Comparison of ENCODE assay signal across 8 cellular contexts in genomic region chr12:57487055-57487596, GRCh38. TPM values are rescaled to one million over a fixed set of nuclear protein-coding genes. Genes with fewer than 3 reads are reported as not detected.
DNase-seq lines count a peak whose midpoint lies in the region; ATAC-seq and TF ChIP-seq lines count a peak whose summit lies in the region.

No MANE protein-coding gene starts in this region.

- peak overlapping the region; percentile 65 for H4K12ac ChIP-seq in trophoblast cell (ENCODE audit: low read depth, low read length)

- peaks cover 37% of the 10 kb centered on the region for H3K36me3 Mint-ChIP-seq in CD8-positive, alpha-beta T cell
- peaks cover 31% of the 10 kb centered on the region for H3K36me3 Mint-ChIP-seq in effector memory CD8-positive, alpha-beta T cell (ENCODE audit: insufficient read depth)

- POLR2A ChIA-PET in CD8-positive, alpha-beta T cell (lab: Charles Lee), result interaction anchor here (1.5 kb wide), 1 partner anchor 8 kb away, joined by 9 read pairs; the partner anchor contains the start of gene ARHGAP9

- H3K14ac ChIP-seq in trophoblast cell (ENCODE audit: low read length), result no peak overlapping the region

- H2AFZ ChIP-seq in trophoblast cell (ENCODE audit: insufficient read depth, low read length, poor library complexity), result peak overlapping the region; percentile 48

- H3K4ac ChIP-seq in trophoblast cell (ENCODE audit: low read depth, low read length), result no peak overlapping the region

- H3K27ac ChIP-seq in CD8-positive, alpha-beta T cell (ENCODE audit: low read depth, low read length), result no peak overlapping the region
- H3K27ac ChIP-seq in trophoblast cell (ENCODE audit: low read depth, low read length), result no peak overlapping the region

- no peak overlapping the region for H2BK12ac ChIP-seq in trophoblast cell (ENCODE audit: low read length)

- peak overlapping the region; percentile 85 for H4K8ac ChIP-seq in trophoblast cell (ENCODE audit: low read depth, low read length)

- H3K27me3 ChIP-seq in CD8-positive, alpha-beta T cell (ENCODE audit: insufficient read depth, low read length), result no peaks in the 10 kb centered on the region
- H3K27me3 ChIP-seq in trophoblast cell (ENCODE audit: insufficient read depth, low read length), result no peaks in the 10 kb centered on the region

- ATAC-seq in CD8-positive, alpha-beta T cell, result no peak
- ATAC-seq in effector memory CD8-positive, alpha-beta T cell (replicated peaks), result no peak
- ATAC-seq in HG02840 (IDR thresholded peaks at IDR 0.05; ENCODE audit: low FRiP score, unreplicated experiment) (no peak), HG02973 (IDR thresholded peaks at IDR 0.05; ENCODE audit: unreplicated experiment) (no peak)

- no peak overlapping the region for H2AK5ac ChIP-seq in trophoblast cell (ENCODE audit: low read length)

- no peaks in the 10 kb centered on the region for H3K9me3 ChIP-seq in CD8-positive, alpha-beta T cell (ENCODE audit: low read length)
- no peaks in the 10 kb centered on the region for H3K9me3 ChIP-seq in trophoblast cell (ENCODE audit: insufficient read depth, low read depth, low read length)

- H3K27ac Mint-ChIP-seq in CD8-positive, alpha-beta T cell, result peak overlapping the region; percentile 94
- H3K27ac Mint-ChIP-seq in effector memory CD8-positive, alpha-beta T cell, result peak overlapping the region in 1 of 2 donors; percentile 84

- no peak overlapping the region for H3K18ac ChIP-seq in trophoblast cell (ENCODE audit: low read length)

- peaks cover 8% of the 10 kb centered on the region for H3K79me2 ChIP-seq in trophoblast cell (ENCODE audit: control insufficient read depth, insufficient read depth, low read length, poor library complexity)

- no peak overlapping the region for H3K9ac ChIP-seq in trophoblast cell (ENCODE audit: low read length)

- H3K9me3 Mint-ChIP-seq in CD8-positive, alpha-beta T cell, result no peaks in the 10 kb centered on the region
- no peaks in the 10 kb centered on the region for H3K9me3 Mint-ChIP-seq in effector memory CD8-positive, alpha-beta T cell

- H4K91ac ChIP-seq in trophoblast cell (ENCODE audit: low read depth, low read length), result no peak overlapping the region

- no peak overlapping the region for H2BK120ac ChIP-seq in trophoblast cell (ENCODE audit: insufficient read depth, low read length, poor library complexity)

- no peaks in the 10 kb centered on the region for H3K27me3 Mint-ChIP-seq in CD8-positive, alpha-beta T cell (ENCODE audit: low read depth)
- H3K27me3 Mint-ChIP-seq in effector memory CD8-positive, alpha-beta T cell, result no peaks in the 10 kb centered on the region

- peaks cover 19% of the 10 kb centered on the region for H3K4me1 ChIP-seq in CD8-positive, alpha-beta T cell (ENCODE audit: insufficient read depth, low read length)
- peaks cover 6 to 12% of the 10 kb centered on the region in 2 experiments for H3K4me1 ChIP-seq in trophoblast cell (ENCODE audit: control insufficient read depth in 1 of 2, insufficient read depth in 2 of 2, low read length in 2 of 2)

- no peak for TF ChIP-seq CTCF in CD8-positive, alpha-beta T cell (IDR thresholded peaks at IDR 0.05)

- CTCF ChIA-PET in CD8-positive, alpha-beta T cell (lab: Charles Lee), result interaction anchor here (0.7 to 2.5 kb wide), 7 partner anchors 9 to 55 kb away, joined by 3 to 6 read pairs (median 4); no protein-coding TSS in a partner anchor

- no peak overlapping the region for H3K23ac ChIP-seq in trophoblast cell (ENCODE audit: low read length)

- no CpG with 5 or more reads among the region's 27 CpGs for WGBS in trophoblast cell (ENCODE audit: extremely low coverage, insufficient coverage, insufficient read length)

- peaks cover 18% of the 10 kb centered on the region for H3K36me3 ChIP-seq in CD8-positive, alpha-beta T cell (ENCODE audit: insufficient read depth, low read length)
- peaks cover 16 to 24% of the 10 kb centered on the region in 2 experiments for H3K36me3 ChIP-seq in trophoblast cell (ENCODE audit: control insufficient read depth in 1 of 2, insufficient read depth in 2 of 2, low read length in 2 of 2)

- peaks cover 36% of the 10 kb centered on the region for H3K4me1 Mint-ChIP-seq in CD8-positive, alpha-beta T cell (ENCODE audit: low read depth)
- H3K4me1 Mint-ChIP-seq in effector memory CD8-positive, alpha-beta T cell (ENCODE audit: low read depth in 2 of 2), result peaks cover 22 to 23% of the 10 kb centered on the region in 2 donors

- peaks cover 3% of the 10 kb centered on the region for H3K79me1 ChIP-seq in trophoblast cell (ENCODE audit: low read length)

- no peak overlapping the region for H3K4me3 ChIP-seq in CD8-positive, alpha-beta T cell (ENCODE audit: low read depth, low read length)
- no peak overlapping the region for H3K4me3 ChIP-seq in trophoblast cell (ENCODE audit: low read depth, low read length)

- no peak overlapping the region for H2BK5ac ChIP-seq in trophoblast cell (ENCODE audit: low read depth, low read length, poor library complexity)

- DNase-seq in CD8-positive, alpha-beta T cell, result no peak
- DNase-seq in NCI-H82 (lab: John Stamatoyannopoulos, UW) (peak; percentile 73), trophoblast cell (no peak), NCI-H748 (lab: John Stamatoyannopoulos, UW; ENCODE audit: unreplicated experiment) (no peak)
- DNase-seq in effector memory CD8-positive, alpha-beta T cell, result no peak
- no peak for DNase-seq in NK-92 treated with Interleukin-12 subunit alpha and Interleukin-12 subunit beta, amount 100 ng/mL, for 24 hours (lab: John Stamatoyannopoulos, UW)

- intact Hi-C loops in CD8-positive, alpha-beta T cell (cut with DNase I, micrococcal nuclease), result loop anchor here (1.0 to 5.0 kb wide), 4 partner anchors 8 to 480 kb away; partner anchors contain the start of genes ARHGAP9 (in 1 of the 2), GLI1 (in 1 of the 2) and ZBTB39 (in 1 of the 2)

- H3K4me3 Mint-ChIP-seq in CD8-positive, alpha-beta T cell, result no peak overlapping the region
- H3K4me3 Mint-ChIP-seq in effector memory CD8-positive, alpha-beta T cell, result peak overlapping the region; percentile 90 to 99

- peak overlapping the region; percentile 47 for H3K4me2 ChIP-seq in trophoblast cell (ENCODE audit: low read length)

RNA-seq across cellular contexts. Expression of gene MARS1, which starts 0.7 kb away (rescaled TPM):
- 100 to 1,000 TPM; 213 to 226 TPM for total RNA-seq in CD8-positive, alpha-beta T cell
- polyA plus RNA-seq in trophoblast cell (2013), result 418 and 476 TPM in 2 replicates

RNA-seq across cellular contexts. Expression of gene ARHGAP9, which starts 7.5 kb away (rescaled TPM):
- total RNA-seq in CD8-positive, alpha-beta T cell, result 100 to 1,000 TPM; 367 to 377 TPM
- 0.26 and 0.49 TPM in 2 replicates for polyA plus RNA-seq in trophoblast cell (2013)

RNA-seq across cellular contexts. Expression of gene GLI1, which starts 27.5 kb away (rescaled TPM):
- 1 to 10 TPM in 1 of 2 experiments, under 1 TPM in 1; 0.67 to 1.2 TPM for total RNA-seq in CD8-positive, alpha-beta T cell
- polyA plus RNA-seq in trophoblast cell (2013), result 1.4 and 2.3 TPM in 2 replicates

RNA-seq across cellular contexts. Expression of gene INHBE, which starts 32.0 kb away (rescaled TPM):
- not detected for total RNA-seq in CD8-positive, alpha-beta T cell
- polyA plus RNA-seq in trophoblast cell (2013), result 0.26 and 0.46 TPM in 2 replicates

RNA-seq across cellular contexts. Expression of gene DDIT3, which starts 33.2 kb away (rescaled TPM):
- 100 to 1,000 TPM; 137 to 143 TPM for total RNA-seq in CD8-positive, alpha-beta T cell
- polyA plus RNA-seq in trophoblast cell (2013), result 106 and 110 TPM in 2 replicates
